Comparison of ENCODE assay signal across 8 cellular contexts in the genomic region with DNA sequence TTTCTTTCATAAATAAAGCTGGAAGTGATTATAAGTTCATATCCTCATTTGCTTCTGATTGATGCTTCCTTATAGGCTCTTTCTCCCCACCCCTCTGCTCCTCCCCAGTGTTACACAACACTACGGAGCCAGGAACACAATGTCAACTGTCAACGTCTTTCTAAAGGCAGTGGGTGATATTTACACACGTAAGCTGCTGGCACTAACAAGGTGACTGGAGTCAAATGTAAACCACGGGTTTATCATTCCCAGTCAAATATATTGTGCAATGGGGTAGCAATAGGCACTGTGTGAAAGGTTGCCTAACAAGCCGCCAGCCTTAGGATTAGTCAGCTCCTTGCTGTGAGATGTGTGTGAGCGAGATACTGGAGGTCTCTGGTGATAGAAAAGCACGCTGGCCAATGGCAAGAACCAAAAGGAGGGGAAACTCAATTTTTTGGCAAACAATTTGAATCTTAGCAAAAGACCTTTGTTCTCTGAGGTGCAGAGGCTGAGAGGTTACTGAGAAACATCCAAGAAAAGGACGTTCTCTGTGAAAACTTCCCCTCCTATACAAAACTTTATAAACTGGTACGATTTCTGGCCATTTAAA. TPM values are rescaled to one million over a fixed set of nuclear protein-coding genes. Genes with fewer than 3 reads are reported as not detected.
DNase-seq lines count a peak whose midpoint lies in the region; ATAC-seq, FAIRE-seq and TF ChIP-seq lines count a peak whose summit lies in the region.

No MANE protein-coding gene starts in this region.

- H3K36me3 ChIP-seq in Caco-2 (ENCODE audit: control insufficient read depth, insufficient read depth, low read length) (no peaks in the 10 kb centered on the region), astrocyte (ENCODE audit: insufficient read depth, low read length) (no peaks in the 10 kb centered on the region), iPS-20b (ENCODE audit: insufficient read depth, low read depth, low read length) (no peaks in the 10 kb centered on the region)

- H3K4me3 Mint-ChIP-seq in Caco-2 (ENCODE audit: unreplicated experiment) (peak overlapping the region; percentile 62), astrocyte (ENCODE audit: unreplicated experiment) (no peak overlapping the region)
- no peak overlapping the region for H3K4me3 Mint-ChIP-seq in stimulated activated naive CD8-positive, alpha-beta T cell treated with anti-CD3 and anti-CD28 coated beads, Interleukin-15, amount 100 ng/mL, for 72 hours

- peak overlapping the region; percentile 85 for H3K4me2 ChIP-seq in astrocyte (ENCODE audit: low read length)

- POLR2A ChIA-PET in Caco-2 (lab: Charles Lee) = interaction anchor here (1.1 to 1.8 kb wide), 2 partner anchors 22 to 28 kb away, joined by 5 to 6 read pairs; partner anchors contain the start of gene HECTD1

- DNase-seq in Caco-2 (peak; percentile 93 to 95), LoVo (ENCODE audit: low spot score) (peak; percentile 94), astrocyte (ENCODE audit: low read depth) (peak; percentile 91)
- DNase-seq in stimulated activated naive CD8-positive, alpha-beta T cell treated with anti-CD3 and anti-CD28 coated beads, Interleukin-15, amount 100 ng/mL, for 72 hours = peak in 1 of 2 donors; percentile 13

- H3K9me3 Mint-ChIP-seq in Caco-2 (ENCODE audit: unreplicated experiment) (no peaks in the 10 kb centered on the region), astrocyte (ENCODE audit: unreplicated experiment) (no peaks in the 10 kb centered on the region)
- H3K9me3 Mint-ChIP-seq in stimulated activated naive CD8-positive, alpha-beta T cell treated with anti-CD3 and anti-CD28 coated beads, Interleukin-15, amount 100 ng/mL, for 72 hours = no peaks in the 10 kb centered on the region

- intact Hi-C loops in Caco-2 (cut with micrococcal nuclease; ENCODE audit: unreplicated experiment) = loop anchor here (1.0 kb wide), 4 partner anchors 21 to 51 kb away; no protein-coding TSS in a partner anchor

- no peaks in the 10 kb centered on the region for H4K20me1 ChIP-seq in astrocyte (ENCODE audit: insufficient read depth, low read length)

- no peak for FAIRE-seq in astrocyte (lab: Jason Lieb, UNC)

- H3K9me3 ChIP-seq in Caco-2 (no peaks in the 10 kb centered on the region; the same call in 1 of the 2 replicates), astrocyte (ENCODE audit: insufficient read depth, low read depth, low read length) (no peaks in the 10 kb centered on the region), iPS-20b (ENCODE audit: insufficient read depth, low read depth, low read length) (no peaks in the 10 kb centered on the region)

- H3K27me3 ChIP-seq in Caco-2 (replicated peaks; ENCODE audit: control insufficient read depth, insufficient read depth, low read length) (no peaks in the 10 kb centered on the region), astrocyte (ENCODE audit: insufficient read depth, low read length) (no peaks in the 10 kb centered on the region), iPS-20b (ENCODE audit: insufficient read depth, low read length) (no peaks in the 10 kb centered on the region)

- H3K4me1 Mint-ChIP-seq in Caco-2 (ENCODE audit: low read depth, unreplicated experiment) (no peaks in the 10 kb centered on the region), astrocyte (ENCODE audit: low read depth, unreplicated experiment) (no peaks in the 10 kb centered on the region)
- H3K4me1 Mint-ChIP-seq in stimulated activated naive CD8-positive, alpha-beta T cell treated with anti-CD3 and anti-CD28 coated beads, Interleukin-15, amount 100 ng/mL, for 72 hours = no peaks in the 10 kb centered on the region

- TF ChIP-seq CTCF in Caco-2 (IDR thresholded peaks at IDR 0.05; ENCODE audit: insufficient read depth in 1 of 2, low read depth in 1 of 2, low read length in 1 of 2, severe bottlenecking in 1 of 2, unreplicated experiment in 1 of 2) (no peak), astrocyte (IDR thresholded peaks at IDR 0.05; ENCODE audit: insufficient read depth, low read depth, low read length) (no peak)

- H3K9ac ChIP-seq in astrocyte (ENCODE audit: low read length) (peak overlapping the region; percentile 38), iPS-20b (ENCODE audit: low read depth, low read length) (no peak overlapping the region)

- peak; percentile 56 for ATAC-seq in stimulated activated naive CD8-positive, alpha-beta T cell treated with anti-CD3 and anti-CD28 coated beads, Interleukin-15, amount 100 ng/mL, for 72 hours
- no peak for ATAC-seq in GM18909 (IDR thresholded peaks at IDR 0.05; ENCODE audit: poor library complexity, unreplicated experiment)
- ATAC-seq in GM19324 (IDR thresholded peaks at IDR 0.05; ENCODE audit: low FRiP score, unreplicated experiment) = no peak
- ATAC-seq in HG02571 (IDR thresholded peaks at IDR 0.05; ENCODE audit: unreplicated experiment) = no peak

- peak overlapping the region; percentile 80 for H2AFZ ChIP-seq in astrocyte (ENCODE audit: low read depth, low read length)

- H3K27ac Mint-ChIP-seq in Caco-2 (ENCODE audit: unreplicated experiment) (peak overlapping the region; percentile 72), astrocyte (ENCODE audit: unreplicated experiment) (no peak overlapping the region)
- no peak overlapping the region for H3K27ac Mint-ChIP-seq in stimulated activated naive CD8-positive, alpha-beta T cell treated with anti-CD3 and anti-CD28 coated beads, Interleukin-15, amount 100 ng/mL, for 72 hours

- BruUV-seq in Caco-2 (replicated peaks; lab: Mats Ljungman, UMichigan) = no TSS peak

- CTCF ChIA-PET in Caco-2 (lab: Charles Lee) = interaction anchor here (0.6 to 1.5 kb wide), 4 partner anchors 22 to 191 kb away, joined by 3 to 11 read pairs (median 6); partner anchors contain the start of genes HEATR5A and HECTD1

- H3K4me3 ChIP-seq in Caco-2 (ENCODE audit: low read depth, low read length) = no peak overlapping the region
- H3K4me3 ChIP-seq in astrocyte (ENCODE audit: insufficient read depth, low read depth, low read length) = peak overlapping the region; percentile 43
- H3K4me3 ChIP-seq in iPS-20b (ENCODE audit: low read length) = peak overlapping the region; percentile 50

- no peaks in the 10 kb centered on the region for H3K27me3 Mint-ChIP-seq in Caco-2 (ENCODE audit: insufficient read depth, unreplicated experiment)
- H3K27me3 Mint-ChIP-seq in astrocyte (ENCODE audit: low read depth, unreplicated experiment) = no peaks in the 10 kb centered on the region
- no peaks in the 10 kb centered on the region for H3K27me3 Mint-ChIP-seq in stimulated activated naive CD8-positive, alpha-beta T cell treated with anti-CD3 and anti-CD28 coated beads, Interleukin-15, amount 100 ng/mL, for 72 hours

- H3K27ac ChIP-seq in astrocyte (ENCODE audit: low read depth, low read length) = no peak overlapping the region
- H3K27ac ChIP-seq in iPS-20b (ENCODE audit: low read length) = no peak overlapping the region

- H3K36me3 Mint-ChIP-seq in Caco-2 (ENCODE audit: insufficient read depth, unreplicated experiment) (no peaks in the 10 kb centered on the region), astrocyte (ENCODE audit: low read depth, unreplicated experiment) (no peaks in the 10 kb centered on the region)

- H3K79me2 ChIP-seq in astrocyte (ENCODE audit: insufficient read depth, low read length) = no peaks in the 10 kb centered on the region

- H3K4me1 ChIP-seq in Caco-2 = peaks cover 20% of the 10 kb centered on the region
- H3K4me1 ChIP-seq in astrocyte (ENCODE audit: insufficient read depth, low read length) = no peaks in the 10 kb centered on the region
- no peaks in the 10 kb centered on the region for H3K4me1 ChIP-seq in iPS-20b (ENCODE audit: insufficient read depth, low read length)

RNA-seq across cellular contexts. Expression of gene HECTD1, which starts 22.1 kb away (rescaled TPM):
- total RNA-seq in Caco-2 (2022) = 146 and 147 TPM in 2 replicates
- total RNA-seq in astrocyte = 101 and 110 TPM in 2 replicates
